Comparison of ENCODE assay signal across 1 cellular context in the genomic region with DNA sequence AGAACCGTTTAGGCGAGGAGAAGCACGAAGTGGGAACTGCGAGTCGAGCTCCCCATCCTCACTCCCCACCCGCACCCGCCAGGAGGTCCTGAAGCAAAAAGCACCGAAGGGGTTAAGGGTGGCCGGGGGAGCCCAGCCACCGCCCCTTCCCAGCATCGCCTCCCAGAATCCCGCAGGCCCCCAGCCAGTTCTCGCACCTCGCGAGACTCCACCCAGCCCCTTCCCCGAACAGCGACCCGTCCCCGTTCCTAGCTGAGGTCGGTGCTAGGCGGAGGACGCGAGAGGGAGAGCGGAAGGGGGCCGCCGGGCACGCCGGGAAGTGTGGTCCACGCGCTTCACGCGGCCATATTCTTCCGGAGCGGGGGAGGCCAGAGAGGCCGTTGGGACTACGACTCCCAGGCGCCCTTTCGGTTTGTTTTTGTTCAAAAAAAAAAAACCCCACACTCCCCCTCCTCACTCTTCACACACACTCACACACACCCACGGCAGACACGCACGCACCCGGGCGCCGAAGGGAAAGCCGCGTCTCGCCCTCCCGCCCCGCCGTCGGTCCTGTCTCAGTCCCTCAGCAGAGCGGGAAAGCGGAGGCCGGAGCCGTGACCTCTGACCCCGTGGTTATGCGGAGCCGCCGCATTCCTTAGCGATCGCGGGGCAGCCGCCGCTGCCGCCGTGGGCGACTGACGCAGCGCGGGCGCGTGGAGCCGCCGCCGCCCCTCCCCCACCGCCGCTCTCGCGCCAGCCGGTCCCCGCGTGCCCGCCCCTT.
TF ChIP-seq lines count a peak whose summit lies in the region.

Gene ASXL1 (plus strand): TSS at position 463 of the 763 bp plus-strand sequence. CDS start 445 bp downstream, outside the sequence.

TF ChIP-seq in K562, 482 proteins besides CTCF, POLR2A, EP300 and RAD21 (continued from another document and continues in another):
- no peak for TF ChIP-seq MGA (IDR thresholded peaks at IDR 0.05)
- no peak for TF ChIP-seq CEBPB (tag; IDR thresholded peaks at IDR 0.05)
- TF ChIP-seq, protein P1, sequence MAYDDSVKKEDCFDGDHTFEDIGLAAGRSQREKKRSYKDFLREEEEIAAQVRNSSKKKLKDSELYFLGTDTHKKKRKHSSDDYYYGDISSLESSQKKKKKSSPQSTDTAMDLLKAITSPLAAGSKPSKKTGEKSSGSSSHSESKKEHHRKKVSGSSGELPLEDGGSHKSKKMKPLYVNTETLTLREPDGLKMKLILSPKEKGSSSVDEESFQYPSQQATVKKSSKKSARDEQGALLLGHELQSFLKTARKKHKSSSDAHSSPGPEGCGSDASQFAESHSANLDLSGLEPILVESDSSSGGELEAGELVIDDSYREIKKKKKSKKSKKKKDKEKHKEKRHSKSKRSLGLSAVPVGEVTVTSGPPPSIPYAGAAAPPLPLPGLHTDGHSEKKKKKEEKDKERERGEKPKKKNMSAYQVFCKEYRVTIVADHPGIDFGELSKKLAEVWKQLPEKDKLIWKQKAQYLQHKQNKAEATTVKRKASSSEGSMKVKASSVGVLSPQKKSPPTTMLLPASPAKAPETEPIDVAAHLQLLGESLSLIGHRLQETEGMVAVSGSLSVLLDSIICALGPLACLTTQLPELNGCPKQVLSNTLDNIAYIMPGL (CRISPR knock-in tag; IDR thresholded peaks at IDR 0.05): no peak
- no peak for TF ChIP-seq WHSC1 (IDR thresholded peaks at IDR 0.05; ENCODE audit: low read length)
- TF ChIP-seq, protein P2, sequence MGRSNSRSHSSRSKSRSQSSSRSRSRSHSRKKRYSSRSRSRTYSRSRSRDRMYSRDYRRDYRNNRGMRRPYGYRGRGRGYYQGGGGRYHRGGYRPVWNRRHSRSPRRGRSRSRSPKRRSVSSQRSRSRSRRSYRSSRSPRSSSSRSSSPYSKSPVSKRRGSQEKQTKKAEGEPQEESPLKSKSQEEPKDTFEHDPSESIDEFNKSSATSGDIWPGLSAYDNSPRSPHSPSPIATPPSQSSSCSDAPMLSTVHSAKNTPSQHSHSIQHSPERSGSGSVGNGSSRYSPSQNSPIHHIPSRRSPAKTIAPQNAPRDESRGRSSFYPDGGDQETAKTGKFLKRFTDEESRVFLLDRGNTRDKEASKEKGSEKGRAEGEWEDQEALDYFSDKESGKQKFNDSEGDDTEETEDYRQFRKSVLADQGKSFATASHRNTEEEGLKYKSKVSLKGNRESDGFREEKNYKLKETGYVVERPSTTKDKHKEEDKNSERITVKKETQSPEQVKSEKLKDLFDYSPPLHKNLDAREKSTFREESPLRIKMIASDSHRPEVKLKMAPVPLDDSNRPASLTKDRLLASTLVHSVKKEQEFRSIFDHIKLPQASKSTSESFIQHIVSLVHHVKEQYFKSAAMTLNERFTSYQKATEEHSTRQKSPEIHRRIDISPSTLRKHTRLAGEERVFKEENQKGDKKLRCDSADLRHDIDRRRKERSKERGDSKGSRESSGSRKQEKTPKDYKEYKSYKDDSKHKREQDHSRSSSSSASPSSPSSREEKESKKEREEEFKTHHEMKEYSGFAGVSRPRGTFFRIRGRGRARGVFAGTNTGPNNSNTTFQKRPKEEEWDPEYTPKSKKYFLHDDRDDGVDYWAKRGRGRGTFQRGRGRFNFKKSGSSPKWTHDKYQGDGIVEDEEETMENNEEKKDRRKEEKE (IDR thresholded peaks at IDR 0.05; ENCODE audit: borderline replicate concordance in 1 of 2, control insufficient read depth in 1 of 2, low read depth in 2 of 2, low read length in 1 of 2): no peak
- TF ChIP-seq PRPF4 (IDR thresholded peaks at IDR 0.05; ENCODE audit: insufficient read depth, low read depth, low read length, poor library complexity, severe bottlenecking): no peak
- TF ChIP-seq KLF10 (CRISPR knock-in tag; IDR thresholded peaks at IDR 0.05): no peak
- TF ChIP-seq, protein P3, sequence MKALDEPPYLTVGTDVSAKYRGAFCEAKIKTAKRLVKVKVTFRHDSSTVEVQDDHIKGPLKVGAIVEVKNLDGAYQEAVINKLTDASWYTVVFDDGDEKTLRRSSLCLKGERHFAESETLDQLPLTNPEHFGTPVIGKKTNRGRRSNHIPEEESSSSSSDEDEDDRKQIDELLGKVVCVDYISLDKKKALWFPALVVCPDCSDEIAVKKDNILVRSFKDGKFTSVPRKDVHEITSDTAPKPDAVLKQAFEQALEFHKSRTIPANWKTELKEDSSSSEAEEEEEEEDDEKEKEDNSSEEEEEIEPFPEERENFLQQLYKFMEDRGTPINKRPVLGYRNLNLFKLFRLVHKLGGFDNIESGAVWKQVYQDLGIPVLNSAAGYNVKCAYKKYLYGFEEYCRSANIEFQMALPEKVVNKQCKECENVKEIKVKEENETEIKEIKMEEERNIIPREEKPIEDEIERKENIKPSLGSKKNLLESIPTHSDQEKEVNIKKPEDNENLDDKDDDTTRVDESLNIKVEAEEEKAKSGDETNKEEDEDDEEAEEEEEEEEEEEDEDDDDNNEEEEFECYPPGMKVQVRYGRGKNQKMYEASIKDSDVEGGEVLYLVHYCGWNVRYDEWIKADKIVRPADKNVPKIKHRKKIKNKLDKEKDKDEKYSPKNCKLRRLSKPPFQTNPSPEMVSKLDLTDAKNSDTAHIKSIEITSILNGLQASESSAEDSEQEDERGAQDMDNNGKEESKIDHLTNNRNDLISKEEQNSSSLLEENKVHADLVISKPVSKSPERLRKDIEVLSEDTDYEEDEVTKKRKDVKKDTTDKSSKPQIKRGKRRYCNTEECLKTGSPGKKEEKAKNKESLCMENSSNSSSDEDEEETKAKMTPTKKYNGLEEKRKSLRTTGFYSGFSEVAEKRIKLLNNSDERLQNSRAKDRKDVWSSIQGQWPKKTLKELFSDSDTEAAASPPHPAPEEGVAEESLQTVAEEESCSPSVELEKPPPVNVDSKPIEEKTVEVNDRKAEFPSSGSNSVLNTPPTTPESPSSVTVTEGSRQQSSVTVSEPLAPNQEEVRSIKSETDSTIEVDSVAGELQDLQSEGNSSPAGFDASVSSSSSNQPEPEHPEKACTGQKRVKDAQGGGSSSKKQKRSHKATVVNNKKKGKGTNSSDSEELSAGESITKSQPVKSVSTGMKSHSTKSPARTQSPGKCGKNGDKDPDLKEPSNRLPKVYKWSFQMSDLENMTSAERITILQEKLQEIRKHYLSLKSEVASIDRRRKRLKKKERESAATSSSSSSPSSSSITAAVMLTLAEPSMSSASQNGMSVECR (CRISPR knock-in tag; IDR thresholded peaks at IDR 0.05): peak; percentile 76; the same call in 1 of the 2 replicates
- TF ChIP-seq FOS (IDR thresholded peaks at IDR 0.05; ENCODE audit: extremely low read depth, insufficient read length): no peak
- peak; percentile 47; the same call in 1 of the 2 replicates for TF ChIP-seq LCOR (CRISPR knock-in tag; IDR thresholded peaks at IDR 0.05)
- peak; percentile 98 for TF ChIP-seq TAF7 (tag; IDR thresholded peaks at IDR 0.05)
- TF ChIP-seq JUND (IDR thresholded peaks at IDR 0.05; ENCODE audit: borderline replicate concordance, low read depth, low read length): no peak; the same call in 1 of the 2 replicates
- TF ChIP-seq JUND (tag; IDR thresholded peaks at IDR 0.05; ENCODE audit: borderline replicate concordance, low read depth, low read length): peak; percentile 27; the same call in 1 of the 3 replicates
- no peak; the same call in 1 of the 2 replicates for TF ChIP-seq ZNF740 (CRISPR knock-in tag; IDR thresholded peaks at IDR 0.05)
- no peak for TF ChIP-seq ZNF740 (tag; IDR thresholded peaks at IDR 0.05)
- TF ChIP-seq SAFB (IDR thresholded peaks at IDR 0.05; ENCODE audit: borderline replicate concordance, low read depth, low read length): peak; percentile 98
- TF ChIP-seq, protein P4, sequence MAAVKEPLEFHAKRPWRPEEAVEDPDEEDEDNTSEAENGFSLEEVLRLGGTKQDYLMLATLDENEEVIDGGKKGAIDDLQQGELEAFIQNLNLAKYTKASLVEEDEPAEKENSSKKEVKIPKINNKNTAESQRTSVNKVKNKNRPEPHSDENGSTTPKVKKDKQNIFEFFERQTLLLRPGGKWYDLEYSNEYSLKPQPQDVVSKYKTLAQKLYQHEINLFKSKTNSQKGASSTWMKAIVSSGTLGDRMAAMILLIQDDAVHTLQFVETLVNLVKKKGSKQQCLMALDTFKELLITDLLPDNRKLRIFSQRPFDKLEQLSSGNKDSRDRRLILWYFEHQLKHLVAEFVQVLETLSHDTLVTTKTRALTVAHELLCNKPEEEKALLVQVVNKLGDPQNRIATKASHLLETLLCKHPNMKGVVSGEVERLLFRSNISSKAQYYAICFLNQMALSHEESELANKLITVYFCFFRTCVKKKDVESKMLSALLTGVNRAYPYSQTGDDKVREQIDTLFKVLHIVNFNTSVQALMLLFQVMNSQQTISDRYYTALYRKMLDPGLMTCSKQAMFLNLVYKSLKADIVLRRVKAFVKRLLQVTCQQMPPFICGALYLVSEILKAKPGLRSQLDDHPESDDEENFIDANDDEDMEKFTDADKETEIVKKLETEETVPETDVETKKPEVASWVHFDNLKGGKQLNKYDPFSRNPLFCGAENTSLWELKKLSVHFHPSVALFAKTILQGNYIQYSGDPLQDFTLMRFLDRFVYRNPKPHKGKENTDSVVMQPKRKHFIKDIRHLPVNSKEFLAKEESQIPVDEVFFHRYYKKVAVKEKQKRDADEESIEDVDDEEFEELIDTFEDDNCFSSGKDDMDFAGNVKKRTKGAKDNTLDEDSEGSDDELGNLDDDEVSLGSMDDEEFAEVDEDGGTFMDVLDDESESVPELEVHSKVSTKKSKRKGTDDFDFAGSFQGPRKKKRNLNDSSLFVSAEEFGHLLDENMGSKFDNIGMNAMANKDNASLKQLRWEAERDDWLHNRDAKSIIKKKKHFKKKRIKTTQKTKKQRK (IDR thresholded peaks at IDR 0.05; ENCODE audit: borderline replicate concordance, low read depth, low read length): no peak
- peak; percentile 28 for TF ChIP-seq PML (IDR thresholded peaks at IDR 0.05; ENCODE audit: low read length)
